In genomic region chr9:78280982-78281668, GRCh38 we compare ENCODE assay signal across 1 cellular context.
TF ChIP-seq lines count a peak whose summit lies in the region.

No MANE protein-coding gene starts in this region.

TF ChIP-seq in HEK293, 187 proteins besides CTCF, POLR2A, EP300 and RAD21:
- TF ChIP-seq ZNF175 (tag by site-specific recombination; IDR thresholded peaks at IDR 0.05), result no peak
- no peak for TF ChIP-seq ZNF658 (tag by site-specific recombination; IDR thresholded peaks at IDR 0.05)
- TF ChIP-seq, protein P1, sequence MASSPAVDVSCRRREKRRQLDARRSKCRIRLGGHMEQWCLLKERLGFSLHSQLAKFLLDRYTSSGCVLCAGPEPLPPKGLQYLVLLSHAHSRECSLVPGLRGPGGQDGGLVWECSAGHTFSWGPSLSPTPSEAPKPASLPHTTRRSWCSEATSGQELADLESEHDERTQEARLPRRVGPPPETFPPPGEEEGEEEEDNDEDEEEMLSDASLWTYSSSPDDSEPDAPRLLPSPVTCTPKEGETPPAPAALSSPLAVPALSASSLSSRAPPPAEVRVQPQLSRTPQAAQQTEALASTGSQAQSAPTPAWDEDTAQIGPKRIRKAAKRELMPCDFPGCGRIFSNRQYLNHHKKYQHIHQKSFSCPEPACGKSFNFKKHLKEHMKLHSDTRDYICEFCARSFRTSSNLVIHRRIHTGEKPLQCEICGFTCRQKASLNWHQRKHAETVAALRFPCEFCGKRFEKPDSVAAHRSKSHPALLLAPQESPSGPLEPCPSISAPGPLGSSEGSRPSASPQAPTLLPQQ (tag by site-specific recombination; IDR thresholded peaks at IDR 0.05), result peak; percentile 96
- TF ChIP-seq, protein P2, sequence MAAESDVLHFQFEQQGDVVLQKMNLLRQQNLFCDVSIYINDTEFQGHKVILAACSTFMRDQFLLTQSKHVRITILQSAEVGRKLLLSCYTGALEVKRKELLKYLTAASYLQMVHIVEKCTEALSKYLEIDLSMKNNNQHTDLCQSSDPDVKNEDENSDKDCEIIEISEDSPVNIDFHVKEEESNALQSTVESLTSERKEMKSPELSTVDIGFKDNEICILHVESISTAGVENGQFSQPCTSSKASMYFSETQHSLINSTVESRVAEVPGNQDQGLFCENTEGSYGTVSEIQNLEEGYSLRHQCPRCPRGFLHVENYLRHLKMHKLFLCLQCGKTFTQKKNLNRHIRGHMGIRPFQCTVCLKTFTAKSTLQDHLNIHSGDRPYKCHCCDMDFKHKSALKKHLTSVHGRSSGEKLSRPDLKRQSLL (tag by site-specific recombination; IDR thresholded peaks at IDR 0.05), result no peak
- no peak for TF ChIP-seq ZFHX2 (tag by site-specific recombination; conservative IDR thresholded peaks at IDR 0.05)
- no peak for TF ChIP-seq EGR2 (tag by site-specific recombination; IDR thresholded peaks at IDR 0.05; ENCODE audit: low read depth)
- peak; percentile 87 for TF ChIP-seq ZFP69B (tag by site-specific recombination; IDR thresholded peaks at IDR 0.05)
- TF ChIP-seq OSR2 (tag by site-specific recombination; IDR thresholded peaks at IDR 0.05), result peak; percentile 40; the same call in 1 of the 2 replicates
- TF ChIP-seq ZNF324 (tag by site-specific recombination; IDR thresholded peaks at IDR 0.05), result no peak
- TF ChIP-seq GLI4 (tag by site-specific recombination; IDR thresholded peaks at IDR 0.05), result no peak
- 0 out of 2 replicates have a peak, but pooled peaks have one; percentile 24 for TF ChIP-seq GLIS2 (tag by site-specific recombination; IDR thresholded peaks at IDR 0.05)
- no peak for TF ChIP-seq ZNF48 (tag by site-specific recombination; IDR thresholded peaks at IDR 0.05)
- no peak for TF ChIP-seq GLI2 (tag by site-specific recombination; IDR thresholded peaks at IDR 0.05; ENCODE audit: borderline replicate concordance, low read depth)
- TF ChIP-seq ZNF548 (tag by site-specific recombination; IDR thresholded peaks at IDR 0.05), result no peak
